In genomic region chr2:11540148-11540995, GRCh38 we compare ENCODE assay signal across 11 cellular contexts. TPM values are rescaled to one million over a fixed set of nuclear protein-coding genes. Genes with fewer than 3 reads are reported as not detected.
A peak's percentile ranks its signal among the peaks of the same experiment; 100 is the strongest.
DNase-seq lines count a peak whose midpoint lies in the region; ATAC-seq and TF ChIP-seq lines count a peak whose summit lies in the region.
"Had no signal": no experiment of that assay in that cellular context is flagged by ENCODE, and none has a peak within 500 bp of the region (broad histone marks: within the 10 kb centered on the region; RNA-seq: fewer than 3 reads in every experiment).

No MANE protein-coding gene starts in this region.

- H2AFZ ChIP-seq in hepatocyte, result no peak overlapping the region

- H3K4me2 ChIP-seq in hepatocyte, result peak overlapping the region; percentile 34

- ATAC-seq in HG03521 (IDR thresholded peaks at IDR 0.05; ENCODE audit: unreplicated experiment) (no peak), HG02885 (IDR thresholded peaks at IDR 0.05; ENCODE audit: poor library complexity, unreplicated experiment) (no peak)

- H3K27ac ChIP-seq in hepatocyte (no peak overlapping the region), testis (peak overlapping the region; percentile 73 to 88)
- H3K27ac ChIP-seq: colonic mucosa had no signal

- H3K4me1 ChIP-seq in hepatocyte (ENCODE audit: insufficient read depth) (peaks cover 22% of the 10 kb centered on the region), testis (peaks cover 43% of the 10 kb centered on the region)
- H3K4me1 ChIP-seq: colonic mucosa had no signal

- TF ChIP-seq POLR2A in testis (IDR thresholded peaks at IDR 0.05), result no peak

- H3K36me3 ChIP-seq in hepatocyte (replicated peaks; ENCODE audit: insufficient read depth, low read depth), result no peaks in the 10 kb centered on the region
- H3K36me3 ChIP-seq in testis (ENCODE audit: low read depth, missing control alignments), result no peaks in the 10 kb centered on the region
- H3K36me3 ChIP-seq: colonic mucosa had no signal

- no peaks in the 10 kb centered on the region for H4K20me1 ChIP-seq in hepatocyte (ENCODE audit: insufficient read depth, poor library complexity, severe bottlenecking)

- 58% methylated on average over 12 of the region's 12 CpGs for WGBS in hepatocyte (ENCODE audit: low lambda C conversion rate, missing lambda C conversion rate)
- 33 to 53% methylated on average over 11 to 12 of the region's 12 CpGs for WGBS in testis, 2 donors

- no peaks in the 10 kb centered on the region for H3K27me3 ChIP-seq in hepatocyte
- no peaks in the 10 kb centered on the region for H3K27me3 ChIP-seq in testis
- H3K27me3 ChIP-seq: colonic mucosa had no signal

- intact Hi-C loops in testis (cut with DNase I; ENCODE audit: low total_unique reads), result no loop called here

- H3K4me3 ChIP-seq in hepatocyte (no peak overlapping the region), testis (peak overlapping the region; percentile 4 to 34)
- H3K4me3 ChIP-seq: colonic mucosa had no signal

- H3K79me2 ChIP-seq in hepatocyte, result no peaks in the 10 kb centered on the region

- peak; percentile 99 for DNase-seq in NCI-H1417 treated with DMSO at 0.1 percent for 48 hours (lab: John Stamatoyannopoulos, UW)
- DNase-seq in NCI-H748 (lab: John Stamatoyannopoulos, UW; ENCODE audit: unreplicated experiment), result peak; percentile 90
- no peak for DNase-seq in hepatocyte (ENCODE audit: low spot score)
- peak; percentile 77 for DNase-seq in testis
- no peak for DNase-seq in GOT3 (lab: John Stamatoyannopoulos, UW)
- DNase-seq in AG20443 (ENCODE audit: low spot score), result no peak
- DNase-seq: activated CD4-positive, alpha-beta T cell treated with anti-CD3 and anti-CD28 coated beads, Interleukin-2, amount 50 U/mL, for 48 hours; activated naive CD4-positive, alpha-beta T cell treated with anti-CD3 and anti-CD28 coated beads, Interleukin-2, amount 50 U/mL, for 16 hours; colonic mucosa had no signal

- no peaks in the 10 kb centered on the region for H3K9me2 ChIP-seq in hepatocyte (replicated peaks; ENCODE audit: insufficient read depth)

- H3K9me3 ChIP-seq in hepatocyte (ENCODE audit: low read depth) (no peaks in the 10 kb centered on the region), testis (no peaks in the 10 kb centered on the region)
- H3K9me3 ChIP-seq: colonic mucosa had no signal

- TF ChIP-seq CTCF in hepatocyte (IDR thresholded peaks at IDR 0.05; ENCODE audit: poor library complexity) (no peak), testis (IDR thresholded peaks at IDR 0.05) (no peak)

RNA-seq across cellular contexts. Expression of gene GREB1, which starts 6.5 kb away (rescaled TPM):
- total RNA-seq in hepatocyte (4.0 and 5.7 TPM in 2 replicates), testis (100 to 1,000 TPM in 1 of 2 donors, 10 to 100 TPM in 1; 91.0 to 136 TPM)
- polyA plus RNA-seq in hepatocyte (3.3 and 6.4 TPM in 2 replicates), testis (ENCODE audit: insufficient read depth, low read depth, low replicate concordance) (29.8 TPM)

Comparison
In these comparisons a context has a peak if more than half of its experiments do, and no peak if none do; other contexts are left out.
1. DNase-seq: peak in NCI-H1417 treated with DMSO at 0.1 percent for 48 hours (single experiment), NCI-H748 (single experiment) and testis (single experiment); none in hepatocyte (single experiment), GOT3 (single experiment) and AG20443 (single experiment).
2. RNA of gene GREB1, which starts 6.5 kb away (total RNA-seq): 91.0 to 136 TPM in testis; 4.0 to 5.7 TPM in hepatocyte; every median in the first group is over 10 times any median in the second.